Comparison of ENCODE assay signal across 1 cellular context in genomic region chr9:87604886-87605588, GRCh38.
TF ChIP-seq lines count a peak whose summit lies in the region.

No MANE protein-coding gene starts in this region.

TF ChIP-seq in GM12878, 131 proteins besides CTCF, POLR2A, EP300 and RAD21 (continued from another document):
- TF ChIP-seq ZBTB33 (IDR thresholded peaks at IDR 0.05) (no peak), JUND (IDR thresholded peaks at IDR 0.05; ENCODE audit: low read depth, low read length) (no peak), PRDM15 (CRISPR knock-in tag; IDR thresholded peaks at IDR 0.05) (no peak), HDAC6 (IDR thresholded peaks at IDR 0.05; ENCODE audit: unreplicated experiment) (no peak), ETV6 (conservative IDR thresholded peaks at IDR 0.05 in 1 of 2, IDR thresholded peaks at IDR 0.05 in 1 of 2; ENCODE audit: borderline replicate concordance in 1 of 2, low read depth in 1 of 2) (peak in 1 of 2 experiments; percentile 19; a peak in 1 of 4 replicates), BRCA1 (IDR thresholded peaks at IDR 0.05; ENCODE audit: low read depth, low read length) (no peak), NR2F1 (conservative IDR thresholded peaks at IDR 0.05) (no peak), TCF12 (IDR thresholded peaks at IDR 0.05; ENCODE audit: low read depth, low read length) (0 out of 2 replicates have a peak, but pooled peaks have one; percentile 29), SKIL (IDR thresholded peaks at IDR 0.05; ENCODE audit: low read depth, poor library complexity, severe bottlenecking) (no peak), TBL1XR1 (IDR thresholded peaks at IDR 0.05; ENCODE audit: low read depth, low read length) (no peak)
